ENCODE assay signal across 11 cellular contexts in the genomic region with DNA sequence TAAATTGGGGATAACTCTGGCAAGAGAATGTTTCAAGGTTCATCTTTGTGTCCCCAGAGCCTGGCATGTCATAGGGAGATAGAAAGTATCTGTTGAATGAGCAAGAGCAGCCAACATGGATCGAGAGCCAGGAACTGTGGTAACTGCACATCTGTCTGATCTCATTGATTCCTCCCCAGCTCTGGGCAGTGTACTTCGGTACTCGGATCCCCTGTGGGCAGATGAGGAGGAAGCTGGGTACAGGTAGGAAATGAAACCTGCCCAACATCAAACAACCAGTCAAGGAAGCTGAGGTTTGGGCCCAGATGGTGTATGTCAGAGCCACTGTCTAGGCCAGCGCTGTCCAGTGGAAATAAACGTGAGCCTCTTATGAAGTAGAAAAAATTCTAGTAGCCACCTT.
DNase-seq lines count a peak whose midpoint lies in the region; ATAC-seq and TF ChIP-seq lines count a peak whose summit lies in the region.
"Had no signal": no experiment of that assay in that cellular context is flagged by ENCODE, and none has a peak within 500 bp of the region (broad histone marks: within the 10 kb centered on the region; RNA-seq: fewer than 3 reads in every experiment).

No MANE protein-coding gene starts in this region.

- no peaks in the 10 kb centered on the region for H3K27me3 Mint-ChIP-seq in activated naive CD8-positive, alpha-beta T cell
- H3K27me3 Mint-ChIP-seq in stimulated activated naive CD8-positive, alpha-beta T cell treated with anti-CD3 and anti-CD28 coated beads, Interleukin-15, amount 100 ng/mL, for 72 hours = no peaks in the 10 kb centered on the region
- peaks cover 2 to 9% (median 3%) of the 10 kb centered on the region in 3 donors for H3K27me3 Mint-ChIP-seq in CD14-positive monocyte (ENCODE audit: low read depth in 3 of 3)
- H3K27me3 Mint-ChIP-seq: dendritic cell treated with granulocyte-macrophage colony-stimulating factor and Interleukin-4, amounts not matched to agents 40 ng/mL and 50 ng/mL, for 4 days had no signal

- ATAC-seq in HG03066 (IDR thresholded peaks at IDR 0.05; ENCODE audit: low read depth, unreplicated experiment) = peak; percentile 71
- ATAC-seq in stimulated activated naive CD8-positive, alpha-beta T cell treated with anti-CD3 and anti-CD28 coated beads, Interleukin-15, amount 100 ng/mL, for 72 hours = peak; percentile 84

- H3K4me1 Mint-ChIP-seq in activated naive CD8-positive, alpha-beta T cell (ENCODE audit: low read depth) = peaks cover 66% of the 10 kb centered on the region
- peaks cover 78% of the 10 kb centered on the region for H3K4me1 Mint-ChIP-seq in stimulated activated naive CD8-positive, alpha-beta T cell treated with anti-CD3 and anti-CD28 coated beads, Interleukin-15, amount 100 ng/mL, for 72 hours
- H3K4me1 Mint-ChIP-seq in CD14-positive monocyte = peaks cover 28% of the 10 kb centered on the region

- H3K36me3 Mint-ChIP-seq in activated naive CD8-positive, alpha-beta T cell = peaks cover 2% of the 10 kb centered on the region
- H3K36me3 Mint-ChIP-seq in CD14-positive monocyte = peaks cover 0 to 6% of the 10 kb centered on the region in 2 donors

- peak overlapping the region; percentile 63 for H3K4me3 Mint-ChIP-seq in activated naive CD8-positive, alpha-beta T cell
- peak overlapping the region; percentile 46 to 49 for H3K4me3 Mint-ChIP-seq in stimulated activated naive CD8-positive, alpha-beta T cell treated with anti-CD3 and anti-CD28 coated beads, Interleukin-15, amount 100 ng/mL, for 72 hours
- H3K4me3 Mint-ChIP-seq in CD14-positive monocyte = no peak overlapping the region
- H3K4me3 Mint-ChIP-seq: dendritic cell treated with granulocyte-macrophage colony-stimulating factor and Interleukin-4, amounts not matched to agents 40 ng/mL and 50 ng/mL, for 4 days had no signal

- peak overlapping the region; percentile 78 for H3K27ac Mint-ChIP-seq in activated naive CD8-positive, alpha-beta T cell
- no peak overlapping the region for H3K27ac Mint-ChIP-seq in stimulated activated naive CD8-positive, alpha-beta T cell treated with anti-CD3 and anti-CD28 coated beads, Interleukin-15, amount 100 ng/mL, for 72 hours
- H3K27ac Mint-ChIP-seq in CD14-positive monocyte = peak overlapping the region in 3 of 7 donors; percentile 17 to 38 (median 37)
- H3K27ac Mint-ChIP-seq: dendritic cell treated with granulocyte-macrophage colony-stimulating factor and Interleukin-4, amounts not matched to agents 40 ng/mL and 50 ng/mL, for 4 days had no signal

- peak; percentile 25 for DNase-seq in activated naive CD4-positive, alpha-beta T cell treated with Interleukin-2 at 50 U/mL for 16 hours
- DNase-seq in activated naive CD4-positive, alpha-beta T cell treated with anti-CD3 and anti-CD28 coated beads, Interleukin-2, amount 50 U/mL, for 16 hours = no peak
- DNase-seq in stimulated activated naive CD8-positive, alpha-beta T cell treated with anti-CD3 and anti-CD28 coated beads, Interleukin-15, amount 100 ng/mL, for 72 hours = no peak
- DNase-seq in NCI-H1417 treated with DMSO at 0.1 percent for 48 hours (lab: John Stamatoyannopoulos, UW) (no peak), hippocampal formation (lab: John Stamatoyannopoulos, UW) (no peak), CD14-positive monocyte (ENCODE audit: low spot score) (no peak)
- DNase-seq: GOT3, NCI-H2029 treated with DMSO at 0.1 percent for 48 hours had no signal

- H3K9me3 Mint-ChIP-seq in activated naive CD8-positive, alpha-beta T cell (ENCODE audit: low read depth) = no peaks in the 10 kb centered on the region
- H3K9me3 Mint-ChIP-seq in stimulated activated naive CD8-positive, alpha-beta T cell treated with anti-CD3 and anti-CD28 coated beads, Interleukin-15, amount 100 ng/mL, for 72 hours = no peaks in the 10 kb centered on the region
- peaks cover 0 to 3% (median 0%) of the 10 kb centered on the region in 7 donors for H3K9me3 Mint-ChIP-seq in CD14-positive monocyte
- H3K9me3 Mint-ChIP-seq: dendritic cell treated with granulocyte-macrophage colony-stimulating factor and Interleukin-4, amounts not matched to agents 40 ng/mL and 50 ng/mL, for 4 days had no signal

- intact Hi-C loops in CD14-positive monocyte (cut with micrococcal nuclease) = no loop called here

- no peak for TF ChIP-seq CTCF in CD14-positive monocyte (IDR thresholded peaks at IDR 0.05)

Comparison
In these comparisons a context has a peak if more than half of its experiments do, and no peak if none do; other contexts are left out.
1. H3K4me3 Mint-ChIP-seq: peak in activated naive CD8-positive, alpha-beta T cell (single experiment) and stimulated activated naive CD8-positive, alpha-beta T cell treated with anti-CD3 and anti-CD28 coated beads, Interleukin-15, amount 100 ng/mL, for 72 hours (2 of 2); none in CD14-positive monocyte (0 of 2).